In the genomic region with DNA sequence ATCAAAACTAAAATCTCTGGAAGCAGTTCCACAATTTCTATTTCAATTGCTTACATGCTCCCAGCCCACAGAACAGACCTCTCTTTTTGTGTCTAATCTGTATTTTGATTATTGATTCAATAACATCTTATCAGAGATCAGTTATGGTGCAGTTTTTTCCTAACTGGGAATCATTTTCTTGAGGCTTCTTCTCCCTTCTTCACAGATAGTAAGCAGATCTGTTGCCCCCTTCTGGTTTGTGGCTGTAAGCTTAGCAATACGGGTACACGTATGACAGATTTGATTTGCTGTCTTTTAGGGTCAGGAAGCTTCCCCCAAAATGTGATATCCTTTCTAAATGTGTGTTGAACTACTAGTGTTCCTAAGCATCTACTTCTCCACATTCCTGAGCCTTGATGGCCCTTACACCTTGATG, we compare ENCODE assay signal across 1 cellular context.
TF ChIP-seq lines count a peak whose summit lies in the region.

No MANE protein-coding gene starts in this region.

TF ChIP-seq in K562, 482 proteins besides CTCF, POLR2A, EP300 and RAD21 (continued from another document and continues in another):
- TF ChIP-seq, protein P1, sequence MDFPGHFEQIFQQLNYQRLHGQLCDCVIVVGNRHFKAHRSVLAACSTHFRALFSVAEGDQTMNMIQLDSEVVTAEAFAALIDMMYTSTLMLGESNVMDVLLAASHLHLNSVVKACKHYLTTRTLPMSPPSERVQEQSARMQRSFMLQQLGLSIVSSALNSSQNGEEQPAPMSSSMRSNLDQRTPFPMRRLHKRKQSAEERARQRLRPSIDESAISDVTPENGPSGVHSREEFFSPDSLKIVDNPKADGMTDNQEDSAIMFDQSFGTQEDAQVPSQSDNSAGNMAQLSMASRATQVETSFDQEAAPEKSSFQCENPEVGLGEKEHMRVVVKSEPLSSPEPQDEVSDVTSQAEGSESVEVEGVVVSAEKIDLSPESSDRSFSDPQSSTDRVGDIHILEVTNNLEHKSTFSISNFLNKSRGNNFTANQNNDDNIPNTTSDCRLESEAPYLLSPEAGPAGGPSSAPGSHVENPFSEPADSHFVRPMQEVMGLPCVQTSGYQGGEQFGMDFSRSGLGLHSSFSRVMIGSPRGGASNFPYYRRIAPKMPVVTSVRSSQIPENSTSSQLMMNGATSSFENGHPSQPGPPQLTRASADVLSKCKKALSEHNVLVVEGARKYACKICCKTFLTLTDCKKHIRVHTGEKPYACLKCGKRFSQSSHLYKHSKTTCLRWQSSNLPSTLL (IDR thresholded peaks at IDR 0.05), result no peak
- TF ChIP-seq SIN3B (IDR thresholded peaks at IDR 0.05; ENCODE audit: low read depth) (no peak), HDAC6 (IDR thresholded peaks at IDR 0.05; ENCODE audit: low read depth, low read length) (no peak), CHD2 (IDR thresholded peaks at IDR 0.05; ENCODE audit: low read depth, low read length) (no peak), TEAD2 (tag; IDR thresholded peaks at IDR 0.05) (no peak), HMGXB4 (CRISPR knock-in tag; IDR thresholded peaks at IDR 0.05) (no peak), ZBTB43 (CRISPR knock-in tag; IDR thresholded peaks at IDR 0.05) (no peak), CBX1 (IDR thresholded peaks at IDR 0.05; ENCODE audit: low read depth) (no peak), GABPB2 (CRISPR knock-in tag; conservative IDR thresholded peaks at IDR 0.05) (no peak), L3MBTL2 (IDR thresholded peaks at IDR 0.05) (0 out of 2 replicates have a peak, but pooled peaks have one; percentile 19), TEAD1 (CRISPR knock-in tag; IDR thresholded peaks at IDR 0.05) (peak in 1 of 2 experiments; percentile 42; a peak in 1 of 4 replicates), KLF16 (IDR thresholded peaks at IDR 0.05) (peak; percentile 10; the same call in 1 of the 2 replicates), ARNT (IDR thresholded peaks at IDR 0.05) (peak in 1 of 2 experiments; percentile 55; a peak in 1 of 4 replicates), POLR2G (IDR thresholded peaks at IDR 0.05; ENCODE audit: low read depth, low read length) (no peak), NBN (IDR thresholded peaks at IDR 0.05; ENCODE audit: low read depth) (0 out of 2 replicates have a peak, but pooled peaks have one; percentile 20), BRD4 (IDR thresholded peaks at IDR 0.05) (no peak), HLTF (IDR thresholded peaks at IDR 0.05) (no peak), GABPA (tag; conservative IDR thresholded peaks at IDR 0.05; ENCODE audit: low read depth) (no peak; the same call in 1 of the 2 replicates), KDM4B (IDR thresholded peaks at IDR 0.05; ENCODE audit: borderline replicate concordance in 2 of 2, low read depth in 1 of 2) (no peak), TGIF2 (CRISPR knock-in tag; IDR thresholded peaks at IDR 0.05) (no peak), PRMT5 (CRISPR knock-in tag; IDR thresholded peaks at IDR 0.05) (no peak), ASH1L (IDR thresholded peaks at IDR 0.05; ENCODE audit: borderline replicate concordance, low read depth, partially characterized antibody) (no peak), TBP (optimal IDR thresholded peaks at IDR 0.05; ENCODE audit: low read depth, low read length) (no peak), C11orf30 (IDR thresholded peaks at IDR 0.05; ENCODE audit: low read depth) (no peak), CEBPZ (IDR thresholded peaks at IDR 0.05; ENCODE audit: borderline replicate concordance, low read depth, low read length) (no peak), ZNF586 (CRISPR knock-in tag; conservative IDR thresholded peaks at IDR 0.05) (no peak), ZBTB8A (IDR thresholded peaks at IDR 0.05; ENCODE audit: partially characterized antibody) (peak; percentile 5), PCBP1 (IDR thresholded peaks at IDR 0.05; ENCODE audit: low read depth, low read length, poor library complexity, severe bottlenecking) (no peak), CCAR2 (IDR thresholded peaks at IDR 0.05; ENCODE audit: low read depth, low read length) (no peak), POLR2H (tag; IDR thresholded peaks at IDR 0.05; ENCODE audit: low read depth) (no peak), HOMEZ (CRISPR knock-in tag; IDR thresholded peaks at IDR 0.05) (no peak), MLLT1 (IDR thresholded peaks at IDR 0.05) (0 out of 4 replicates have a peak, but pooled peaks of 1 of the 2 experiments have one; percentile 17), FOXA3 (CRISPR knock-in tag; conservative IDR thresholded peaks at IDR 0.05 in 1 of 2, IDR thresholded peaks at IDR 0.05 in 1 of 2) (no peak), SRSF9 (IDR thresholded peaks at IDR 0.05; ENCODE audit: borderline replicate concordance, low read depth, low read length) (no peak), IFI16 (CRISPR knock-in tag; IDR thresholded peaks at IDR 0.05) (0 out of 2 replicates have a peak, but pooled peaks have one; percentile 55), NELFE (IDR thresholded peaks at IDR 0.05; ENCODE audit: insufficient read depth, insufficient read length) (no peak), HNRNPL (IDR thresholded peaks at IDR 0.05; ENCODE audit: low read depth, low read length) (no peak), SMC3 (conservative IDR thresholded peaks at IDR 0.05; ENCODE audit: insufficient read depth, low read depth, low read length) (0 out of 2 replicates have a peak, but pooled peaks have one; percentile 10), ZNF830 (CRISPR knock-in tag; IDR thresholded peaks at IDR 0.05) (no peak)
- TF ChIP-seq, protein P2, sequence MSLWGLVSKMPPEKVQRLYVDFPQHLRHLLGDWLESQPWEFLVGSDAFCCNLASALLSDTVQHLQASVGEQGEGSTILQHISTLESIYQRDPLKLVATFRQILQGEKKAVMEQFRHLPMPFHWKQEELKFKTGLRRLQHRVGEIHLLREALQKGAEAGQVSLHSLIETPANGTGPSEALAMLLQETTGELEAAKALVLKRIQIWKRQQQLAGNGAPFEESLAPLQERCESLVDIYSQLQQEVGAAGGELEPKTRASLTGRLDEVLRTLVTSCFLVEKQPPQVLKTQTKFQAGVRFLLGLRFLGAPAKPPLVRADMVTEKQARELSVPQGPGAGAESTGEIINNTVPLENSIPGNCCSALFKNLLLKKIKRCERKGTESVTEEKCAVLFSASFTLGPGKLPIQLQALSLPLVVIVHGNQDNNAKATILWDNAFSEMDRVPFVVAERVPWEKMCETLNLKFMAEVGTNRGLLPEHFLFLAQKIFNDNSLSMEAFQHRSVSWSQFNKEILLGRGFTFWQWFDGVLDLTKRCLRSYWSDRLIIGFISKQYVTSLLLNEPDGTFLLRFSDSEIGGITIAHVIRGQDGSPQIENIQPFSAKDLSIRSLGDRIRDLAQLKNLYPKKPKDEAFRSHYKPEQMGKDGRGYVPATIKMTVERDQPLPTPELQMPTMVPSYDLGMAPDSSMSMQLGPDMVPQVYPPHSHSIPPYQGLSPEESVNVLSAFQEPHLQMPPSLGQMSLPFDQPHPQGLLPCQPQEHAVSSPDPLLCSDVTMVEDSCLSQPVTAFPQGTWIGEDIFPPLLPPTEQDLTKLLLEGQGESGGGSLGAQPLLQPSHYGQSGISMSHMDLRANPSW (CRISPR knock-in tag; IDR thresholded peaks at IDR 0.05), result no peak
- TF ChIP-seq, protein P3, sequence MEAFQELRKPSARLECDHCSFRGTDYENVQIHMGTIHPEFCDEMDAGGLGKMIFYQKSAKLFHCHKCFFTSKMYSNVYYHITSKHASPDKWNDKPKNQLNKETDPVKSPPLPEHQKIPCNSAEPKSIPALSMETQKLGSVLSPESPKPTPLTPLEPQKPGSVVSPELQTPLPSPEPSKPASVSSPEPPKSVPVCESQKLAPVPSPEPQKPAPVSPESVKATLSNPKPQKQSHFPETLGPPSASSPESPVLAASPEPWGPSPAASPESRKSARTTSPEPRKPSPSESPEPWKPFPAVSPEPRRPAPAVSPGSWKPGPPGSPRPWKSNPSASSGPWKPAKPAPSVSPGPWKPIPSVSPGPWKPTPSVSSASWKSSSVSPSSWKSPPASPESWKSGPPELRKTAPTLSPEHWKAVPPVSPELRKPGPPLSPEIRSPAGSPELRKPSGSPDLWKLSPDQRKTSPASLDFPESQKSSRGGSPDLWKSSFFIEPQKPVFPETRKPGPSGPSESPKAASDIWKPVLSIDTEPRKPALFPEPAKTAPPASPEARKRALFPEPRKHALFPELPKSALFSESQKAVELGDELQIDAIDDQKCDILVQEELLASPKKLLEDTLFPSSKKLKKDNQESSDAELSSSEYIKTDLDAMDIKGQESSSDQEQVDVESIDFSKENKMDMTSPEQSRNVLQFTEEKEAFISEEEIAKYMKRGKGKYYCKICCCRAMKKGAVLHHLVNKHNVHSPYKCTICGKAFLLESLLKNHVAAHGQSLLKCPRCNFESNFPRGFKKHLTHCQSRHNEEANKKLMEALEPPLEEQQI (IDR thresholded peaks at IDR 0.05), result 0 out of 2 replicates have a peak, but pooled peaks have one; percentile 36
- TF ChIP-seq, protein P4, sequence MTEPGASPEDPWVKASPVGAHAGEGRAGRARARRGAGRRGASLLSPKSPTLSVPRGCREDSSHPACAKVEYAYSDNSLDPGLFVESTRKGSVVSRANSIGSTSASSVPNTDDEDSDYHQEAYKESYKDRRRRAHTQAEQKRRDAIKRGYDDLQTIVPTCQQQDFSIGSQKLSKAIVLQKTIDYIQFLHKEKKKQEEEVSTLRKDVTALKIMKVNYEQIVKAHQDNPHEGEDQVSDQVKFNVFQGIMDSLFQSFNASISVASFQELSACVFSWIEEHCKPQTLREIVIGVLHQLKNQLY (CRISPR knock-in tag; conservative IDR thresholded peaks at IDR 0.05), result no peak
